ENCODE assay signal across 9 cellular contexts in the genomic region with DNA sequence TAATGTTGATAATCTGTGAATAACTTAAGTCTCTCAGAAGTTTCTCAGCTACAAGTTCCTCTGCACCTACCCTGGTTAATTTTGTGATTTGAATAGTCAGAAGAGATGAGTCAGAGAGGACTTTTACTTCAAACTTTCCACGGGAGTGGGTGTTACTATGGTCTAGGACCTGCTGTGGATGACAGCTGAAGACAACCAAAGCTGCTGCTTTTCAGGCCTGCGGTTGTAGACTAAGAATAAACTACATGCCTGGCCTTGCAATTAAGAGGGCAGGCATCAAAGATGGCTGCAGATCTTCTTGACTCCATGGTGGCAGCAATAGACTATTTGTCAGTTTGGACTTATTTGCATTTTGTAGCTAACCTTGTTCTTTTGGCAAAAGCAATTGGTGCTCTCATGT.
DNase-seq lines count a peak whose midpoint lies in the region; ATAC-seq, FAIRE-seq and TF ChIP-seq lines count a peak whose summit lies in the region.
"Had no signal": no experiment of that assay in that cellular context is flagged by ENCODE, and none has a peak within 500 bp of the region (broad histone marks: within the 10 kb centered on the region; RNA-seq: fewer than 3 reads in every experiment).

No MANE protein-coding gene starts in this region.

- DNase-seq in activated CD4-positive, alpha-beta T cell treated with anti-CD3 and anti-CD28 coated beads for 4 hours, result peak; percentile 32 to 40
- DNase-seq in activated CD4-positive, alpha-beta T cell treated with anti-CD3 and anti-CD28 coated beads for 1 hour, result no peak
- DNase-seq in activated naive CD4-positive, alpha-beta T cell treated with anti-CD3 and anti-CD28 coated beads, Interleukin-2, amount 50 U/mL, for 16 hours, result peak; percentile 38
- peak; percentile 17 to 20 for DNase-seq in stimulated activated CD8-positive, alpha-beta memory T cell treated with anti-CD3 and anti-CD28 coated beads, Interleukin-7, amount 100 ng/mL, for 4 hours (ENCODE audit: low read depth in 2 of 2)
- DNase-seq in HTR-8/SVneo (ENCODE audit: insufficient read length, low spot score) (no peak), RWPE1 (ENCODE audit: low spot score) (no peak), GM19238 (ENCODE audit: insufficient read length, low spot score) (no peak)

- TF ChIP-seq CTCF in RWPE1 (conservative IDR thresholded peaks at IDR 0.05; ENCODE audit: low read depth), result no peak

- CTCF ChIA-PET in RWPE1 (lab: Yijun Ruan, JAX), result interaction anchor here (0.5 to 1.7 kb wide), 2 partner anchors 13 to 291 kb away, joined by 3 to 5 read pairs; no protein-coding TSS in a partner anchor

- no peak for FAIRE-seq in HTR-8/SVneo (lab: Jason Lieb, UNC)
- FAIRE-seq: TTC549 had no signal

- ATAC-seq in HG03108 (IDR thresholded peaks at IDR 0.05; ENCODE audit: unreplicated experiment), result peak; percentile 90

- POLR2A ChIA-PET in RWPE1 (lab: Yijun Ruan, JAX; ENCODE audit: low non-redundant PET), result no interaction called here

- no peak overlapping the region for H3K27ac ChIP-seq in RWPE1

Comparison
In these comparisons a context has a peak if more than half of its experiments do, and no peak if none do; other contexts are left out.
1. DNase-seq: peak in activated CD4-positive, alpha-beta T cell treated with anti-CD3 and anti-CD28 coated beads for 4 hours (2 of 2), activated naive CD4-positive, alpha-beta T cell treated with anti-CD3 and anti-CD28 coated beads, Interleukin-2, amount 50 U/mL, for 16 hours (single experiment) and stimulated activated CD8-positive, alpha-beta memory T cell treated with anti-CD3 and anti-CD28 coated beads, Interleukin-7, amount 100 ng/mL, for 4 hours (2 of 2); none in activated CD4-positive, alpha-beta T cell treated with anti-CD3 and anti-CD28 coated beads for 1 hour (single experiment), HTR-8/SVneo (single experiment), RWPE1 (single experiment) and GM19238 (single experiment).